20 cellular contexts compared by ENCODE assay signal in the genomic region with DNA sequence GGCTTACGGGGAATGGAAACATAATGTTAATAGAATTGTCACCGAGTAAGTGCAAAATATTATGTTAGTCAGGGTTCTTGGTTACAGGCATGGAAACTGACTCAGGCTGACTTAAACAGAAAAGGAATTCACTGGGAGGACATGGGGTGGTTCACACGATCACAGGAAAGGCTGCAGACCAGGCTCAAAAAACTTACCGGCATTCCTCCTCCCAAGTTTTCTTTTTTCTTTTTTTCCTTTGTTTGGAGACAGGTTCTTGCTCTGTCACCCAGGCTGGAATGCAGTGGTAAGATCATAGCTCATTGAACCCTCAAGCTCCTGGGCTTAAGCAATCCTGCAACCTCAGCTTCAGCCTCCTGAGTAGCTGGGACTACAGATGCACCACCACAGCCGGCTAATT. TPM values are rescaled to one million over a fixed set of nuclear protein-coding genes. Genes with fewer than 3 reads are reported as not detected.
DNase-seq lines count a peak whose midpoint lies in the region; TF ChIP-seq lines count a peak whose summit lies in the region.
"Had no signal": no experiment of that assay in that cellular context is flagged by ENCODE, and none has a peak within 500 bp of the region (broad histone marks: within the 10 kb centered on the region; RNA-seq: fewer than 3 reads in every experiment).

No MANE protein-coding gene starts in this region.

- no peak overlapping the region for H3K27ac ChIP-seq in mesendoderm (ENCODE audit: low read depth, low read length)
- H3K27ac ChIP-seq: ascending aorta, KMS-11, Peyer's patch, prostate gland, transverse colon had no signal

- H3K79me2 ChIP-seq in mesendoderm (ENCODE audit: control insufficient read depth, insufficient read depth, low read length): no peaks in the 10 kb centered on the region

- no peaks in the 10 kb centered on the region for H3K36me3 ChIP-seq in mesendoderm (ENCODE audit: control insufficient read depth, insufficient read depth, low read length)
- H3K36me3 ChIP-seq: ascending aorta, Peyer's patch, prostate gland, transverse colon had no signal

- no peak overlapping the region for H2BK120ac ChIP-seq in mesendoderm (ENCODE audit: low read depth, low read length)

- H3K4me1 ChIP-seq in mesendoderm (ENCODE audit: control insufficient read depth, low read depth, low read length): no peaks in the 10 kb centered on the region
- H3K4me1 ChIP-seq: ascending aorta, Peyer's patch, prostate gland, transverse colon had no signal

- no peak overlapping the region for H3K4me2 ChIP-seq in mesendoderm (ENCODE audit: low read length)
- H3K4me2 ChIP-seq: KMS-11 had no signal

- no peak overlapping the region for H3K9ac ChIP-seq in mesendoderm (ENCODE audit: low read length)
- H3K9ac ChIP-seq: KMS-11 had no signal

- no peak overlapping the region for H3K18ac ChIP-seq in mesendoderm (ENCODE audit: low read length)

- H2BK15ac ChIP-seq in mesendoderm (replicated peaks; ENCODE audit: low read depth): no peak overlapping the region

- no peaks in the 10 kb centered on the region for H3K27me3 ChIP-seq in mesendoderm (ENCODE audit: insufficient read depth, low read length, poor library complexity)
- H3K27me3 ChIP-seq: ascending aorta, Peyer's patch, transverse colon had no signal

- no peak overlapping the region for H3K23ac ChIP-seq in mesendoderm (ENCODE audit: low read length)

- WGBS in mesendoderm (ENCODE audit: extremely low coverage, insufficient coverage, low lambda C conversion rate): no CpG with 5 or more reads among the region's 5 CpGs

- in situ Hi-C loops in GM13977 (cut with MboI; ENCODE audit: low pct_unique_long_range_greater_than_20kb, low sequenced_read_pairs, unreplicated experiment): no loop called here

- H4K8ac ChIP-seq in mesendoderm (ENCODE audit: low read depth, low read length): no peak overlapping the region

- H2AK5ac ChIP-seq in mesendoderm (ENCODE audit: low read length): no peak overlapping the region

- no peak overlapping the region for H3K4me3 ChIP-seq in choroid plexus epithelial cell (ENCODE audit: low read depth, low read length)
- no peak overlapping the region for H3K4me3 ChIP-seq in mesendoderm (ENCODE audit: low read length)
- H3K4me3 ChIP-seq: ascending aorta, Peyer's patch, prostate gland, transverse colon had no signal

- no peak overlapping the region for H3K4ac ChIP-seq in mesendoderm (ENCODE audit: low read depth, low read length)

- peak; percentile 30 for DNase-seq in Daoy (ENCODE audit: low read depth)
- peak; percentile 65 for DNase-seq in M059J (ENCODE audit: low read depth)
- DNase-seq in choroid plexus epithelial cell (ENCODE audit: low read depth): peak; percentile 35
- DNase-seq in mesendoderm: peak; percentile 30
- DNase-seq in NCI-H524 (lab: John Stamatoyannopoulos, UW): no peak
- DNase-seq in COR-L47 (lab: John Stamatoyannopoulos, UW): no peak
- DNase-seq in stimulated activated CD8-positive, alpha-beta memory T cell treated with anti-CD3 and anti-CD28 coated beads, Interleukin-4, amount 100 ng/mL, for 48 hours: no peak
- no peak for DNase-seq in GM13977 (ENCODE audit: low spot score)
- DNase-seq: activated B cell treated with CpG ODN at 0.5 μM for 24 hours; activated CD4-positive, alpha-beta memory T cell treated with anti-CD3 and anti-CD28 coated beads, Interleukin-2, amount 10 ng/mL, durations not matched to agents 7 days and 5 days; activated naive CD4-positive, alpha-beta T cell treated with Interleukin-2 at 50 U/mL for 16 hours; NCI-H2029 treated with DMSO at 0.1 percent for 48 hours; NCI-H446; NK-92 treated with Interleukin-12 subunit alpha and Interleukin-12 subunit beta, amount 100 ng/mL, for 24 hours; Peyer's patch; stimulated activated CD4-positive, alpha-beta T cell treated with anti-CD3 and anti-CD28 coated beads, Interleukin-4, amount 100 ng/mL, for 1 hour; transverse colon had no signal

- no peak overlapping the region for H4K5ac ChIP-seq in mesendoderm (ENCODE audit: low read length)

- H3K56ac ChIP-seq in mesendoderm (ENCODE audit: low read length): no peak overlapping the region

- no peak for TF ChIP-seq CTCF in choroid plexus epithelial cell (conservative IDR thresholded peaks at IDR 0.05; ENCODE audit: low read depth, low read length)
- TF ChIP-seq CTCF in GM13977 (IDR thresholded peaks at IDR 0.05; ENCODE audit: extremely low read depth, insufficient read depth, missing control alignments): no peak

- no peak overlapping the region for H2BK5ac ChIP-seq in mesendoderm (ENCODE audit: low read length)

- no peaks in the 10 kb centered on the region for H3K79me1 ChIP-seq in mesendoderm (ENCODE audit: low read length)

RNA-seq across cellular contexts. Expression of a gene that starts 11.9 kb away (rescaled TPM):
- 130 and 223 TPM in 2 replicates for total RNA-seq in Daoy (2014; rRNA removed; shearing (Covaris generic))
- 111 and 145 TPM in 2 replicates for total RNA-seq in M059J (2014; rRNA removed; shearing (Covaris generic))
- polyA plus RNA-seq in mesendoderm (2013, experiment 1 of 2): 254 TPM
- 243 TPM for polyA plus RNA-seq in mesendoderm (2013, experiment 2 of 2)

RNA-seq across cellular contexts. Expression of a gene that starts 13.7 kb away (rescaled TPM):
- 151 and 194 TPM in 2 replicates for total RNA-seq in Daoy (2014; rRNA removed; shearing (Covaris generic))
- total RNA-seq in M059J (2014; rRNA removed; shearing (Covaris generic)): 101 and 132 TPM in 2 replicates
- 149 TPM for polyA plus RNA-seq in mesendoderm (2013, experiment 1 of 2)
- polyA plus RNA-seq in mesendoderm (2013, experiment 2 of 2): 153 TPM

Comparison
In these comparisons a context has a peak if more than half of its experiments do, and no peak if none do; other contexts are left out.
1. DNase-seq: peak in Daoy (single experiment), M059J (single experiment), choroid plexus epithelial cell (single experiment) and mesendoderm (single experiment); none in NCI-H524 (0 of 2), COR-L47 (single experiment), stimulated activated CD8-positive, alpha-beta memory T cell treated with anti-CD3 and anti-CD28 coated beads, Interleukin-4, amount 100 ng/mL, for 48 hours (single experiment) and GM13977 (single experiment).